In genomic region chr4:99025506-99025905, GRCh38 we compare ENCODE assay signal across 13 cellular contexts. TPM values are rescaled to one million over a fixed set of nuclear protein-coding genes. Genes with fewer than 3 reads are reported as not detected.
A peak's percentile ranks its signal among the peaks of the same experiment; 100 is the strongest.
DNase-seq lines count a peak whose midpoint lies in the region; ATAC-seq and TF ChIP-seq lines count a peak whose summit lies in the region.
"Had no signal": no experiment of that assay in that cellular context is flagged by ENCODE, and none has a peak within 500 bp of the region (broad histone marks: within the 10 kb centered on the region; RNA-seq: fewer than 3 reads in every experiment).

No MANE protein-coding gene starts in this region.

- no peaks in the 10 kb centered on the region for H3K27me3 Mint-ChIP-seq in GM23338 (ENCODE audit: insufficient read depth, low read depth, poor library complexity)
- H3K27me3 Mint-ChIP-seq in activated CD4-positive, alpha-beta T cell treated with anti-CD3 and anti-CD28 coated beads, Interleukin-2, amount 10 ng/mL, durations not matched to agents 7 days and 5 days = no peaks in the 10 kb centered on the region

- POLR2A ChIA-PET in activated CD4-positive, alpha-beta T cell treated with anti-CD3 and anti-CD28 coated beads, Interleukin-2, amount 10 ng/mL, durations not matched to agents 7 days and 5 days (lab: Charles Lee) = no interaction called here

- H3K9me3 ChIP-seq in left ventricle myocardium inferior (replicated peaks) = peaks cover 15% of the 10 kb centered on the region
- no peaks in the 10 kb centered on the region for H3K9me3 ChIP-seq in hepatocyte (ENCODE audit: low read depth)
- no peaks in the 10 kb centered on the region for H3K9me3 ChIP-seq in smooth muscle cell (replicated peaks; ENCODE audit: low read depth)

- H3K27me3 ChIP-seq in left ventricle myocardium inferior (ENCODE audit: low read depth) = no peaks in the 10 kb centered on the region
- no peaks in the 10 kb centered on the region for H3K27me3 ChIP-seq in GM23338 (ENCODE audit: insufficient read depth)
- H3K27me3 ChIP-seq in hepatocyte = no peaks in the 10 kb centered on the region
- no peaks in the 10 kb centered on the region for H3K27me3 ChIP-seq in smooth muscle cell (ENCODE audit: low read depth)

- H3K9me3 Mint-ChIP-seq in GM23338 = peaks cover 23% of the 10 kb centered on the region
- H3K9me3 Mint-ChIP-seq in activated CD4-positive, alpha-beta T cell treated with anti-CD3 and anti-CD28 coated beads, Interleukin-2, amount 10 ng/mL, durations not matched to agents 7 days and 5 days = peaks cover 14% of the 10 kb centered on the region

- peak overlapping the region; percentile 68 for H3K27ac ChIP-seq in left ventricle myocardium inferior (replicated peaks)
- H3K27ac ChIP-seq in GM23338 (ENCODE audit: low read depth) = no peak overlapping the region
- H3K27ac ChIP-seq in hepatocyte = peak overlapping the region; percentile 87
- H3K27ac ChIP-seq in smooth muscle cell (ENCODE audit: low read depth) = peak overlapping the region; percentile 45

- H3K4me3 ChIP-seq in left ventricle myocardium inferior (no peak overlapping the region), GM23338 (no peak overlapping the region), hepatocyte (no peak overlapping the region), smooth muscle cell (no peak overlapping the region)

- H3F3A ChIP-seq in GM23338 (replicated peaks; ENCODE audit: low read depth) = no peaks in the 10 kb centered on the region
- no peaks in the 10 kb centered on the region for H3F3A ChIP-seq in smooth muscle cell (ENCODE audit: low read depth)

- H4K20me1 ChIP-seq in GM23338 (replicated peaks; ENCODE audit: insufficient read depth) = peaks cover 37% of the 10 kb centered on the region
- no peaks in the 10 kb centered on the region for H4K20me1 ChIP-seq in hepatocyte (ENCODE audit: insufficient read depth, poor library complexity, severe bottlenecking)
- H4K20me1 ChIP-seq in smooth muscle cell (ENCODE audit: low read depth) = peaks cover 27% of the 10 kb centered on the region

- H3K27ac Mint-ChIP-seq in GM23338 = peak overlapping the region; percentile 51; the same call in 1 of the 2 replicates
- no peak overlapping the region for H3K27ac Mint-ChIP-seq in activated CD4-positive, alpha-beta T cell treated with anti-CD3 and anti-CD28 coated beads, Interleukin-2, amount 10 ng/mL, durations not matched to agents 7 days and 5 days

- DNase-seq in left ventricle myocardium inferior (no peak), cardiac septum (ENCODE audit: low spot score) (no peak), GM23338 (ENCODE audit: low spot score) (no peak), hepatocyte (ENCODE audit: low spot score) (no peak), smooth muscle cell (lab: John Stamatoyannopoulos, UW; ENCODE audit: unreplicated experiment) (no peak), NCI-H1092 (lab: John Stamatoyannopoulos, UW) (no peak), NCI-H2171 (lab: John Stamatoyannopoulos, UW) (no peak)
- DNase-seq in activated CD4-positive, alpha-beta T cell treated with anti-CD3 and anti-CD28 coated beads, Interleukin-2, amount 10 ng/mL, durations not matched to agents 7 days and 5 days = no peak
- DNase-seq: H9, KG1, NCI-H187 treated with DMSO at 0.1 percent for 48 hours, SHP77 treated with DMSO at 0.1 percent for 48 hours had no signal

- ATAC-seq in GM23338 = no peak
- ATAC-seq: Panc1 had no signal

- CTCF ChIA-PET in activated CD4-positive, alpha-beta T cell treated with anti-CD3 and anti-CD28 coated beads, Interleukin-2, amount 10 ng/mL, durations not matched to agents 7 days and 5 days (lab: Charles Lee) = interaction anchor here (1.5 to 2.2 kb wide), 2 partner anchors 18 to 26 kb away, joined by 3 to 9 read pairs; no protein-coding TSS in a partner anchor

- H3K4me2 ChIP-seq in GM23338 (0 out of 2 replicates have a peak overlapping the region, but pooled peaks have one; percentile 21), hepatocyte (no peak overlapping the region), smooth muscle cell (no peak overlapping the region)

- peaks cover 34% of the 10 kb centered on the region for H3K36me3 Mint-ChIP-seq in GM23338 (ENCODE audit: low read depth)
- peaks cover 33% of the 10 kb centered on the region for H3K36me3 Mint-ChIP-seq in activated CD4-positive, alpha-beta T cell treated with anti-CD3 and anti-CD28 coated beads, Interleukin-2, amount 10 ng/mL, durations not matched to agents 7 days and 5 days (ENCODE audit: low read depth)

- peaks cover 66% of the 10 kb centered on the region for H3K4me1 ChIP-seq in left ventricle myocardium inferior
- peaks cover 41% of the 10 kb centered on the region for H3K4me1 ChIP-seq in GM23338 (ENCODE audit: insufficient read depth)
- H3K4me1 ChIP-seq in hepatocyte (ENCODE audit: insufficient read depth) = peaks cover 23% of the 10 kb centered on the region
- H3K4me1 ChIP-seq in smooth muscle cell (ENCODE audit: low read depth) = peaks cover 7% of the 10 kb centered on the region

- no peak overlapping the region for H2AFZ ChIP-seq in GM23338
- H2AFZ ChIP-seq in hepatocyte = no peak overlapping the region
- H2AFZ ChIP-seq in smooth muscle cell (ENCODE audit: low read depth) = no peak overlapping the region

- intact Hi-C loops in left ventricle myocardium inferior (cut with micrococcal nuclease) = no loop called here
- intact Hi-C loops in cardiac septum (cut with DNase I) = no loop called here

- H3K9me2 ChIP-seq in GM23338 (ENCODE audit: insufficient read depth) (peaks cover 3% of the 10 kb centered on the region; the same call in 1 of the 2 replicates), hepatocyte (replicated peaks; ENCODE audit: insufficient read depth) (no peaks in the 10 kb centered on the region)

- TF ChIP-seq CTCF in left ventricle myocardium inferior (IDR thresholded peaks at IDR 0.05; ENCODE audit: borderline replicate concordance) (no peak), GM23338 (conservative IDR thresholded peaks at IDR 0.05; ENCODE audit: low read depth in 2 of 2) (no peak), hepatocyte (IDR thresholded peaks at IDR 0.05; ENCODE audit: poor library complexity) (no peak), smooth muscle cell (IDR thresholded peaks at IDR 0.05; ENCODE audit: borderline replicate concordance, insufficient read depth, poor library complexity, severe bottlenecking) (no peak)

- no peak overlapping the region for H3K4me3 Mint-ChIP-seq in GM23338
- H3K4me3 Mint-ChIP-seq in activated CD4-positive, alpha-beta T cell treated with anti-CD3 and anti-CD28 coated beads, Interleukin-2, amount 10 ng/mL, durations not matched to agents 7 days and 5 days = no peak overlapping the region
- H3K4me3 Mint-ChIP-seq: H9 had no signal

- 52% methylated on average over 1 of the region's 1 CpG for WGBS in hepatocyte (ENCODE audit: low lambda C conversion rate, missing lambda C conversion rate)
- 73% methylated on average over 1 of the region's 1 CpG for WGBS in smooth muscle cell (ENCODE audit: low lambda C conversion rate)

- no peak overlapping the region for H3K9ac ChIP-seq in smooth muscle cell (ENCODE audit: low read depth)

- H3K79me2 ChIP-seq in GM23338 (replicated peaks; ENCODE audit: insufficient read depth) (peaks cover 100% of the 10 kb centered on the region), hepatocyte (peaks cover 87% of the 10 kb centered on the region), smooth muscle cell (ENCODE audit: low read depth) (peaks cover 93% of the 10 kb centered on the region)

- peaks cover 57% of the 10 kb centered on the region for H3K4me1 Mint-ChIP-seq in GM23338
- H3K4me1 Mint-ChIP-seq in activated CD4-positive, alpha-beta T cell treated with anti-CD3 and anti-CD28 coated beads, Interleukin-2, amount 10 ng/mL, durations not matched to agents 7 days and 5 days = peaks cover 26% of the 10 kb centered on the region

- H3K36me3 ChIP-seq in left ventricle myocardium inferior (peaks cover 11% of the 10 kb centered on the region), GM23338 (ENCODE audit: insufficient read depth) (0 out of 2 replicates have a peak, but pooled peaks cover 11% of the 10 kb centered on the region), hepatocyte (replicated peaks; ENCODE audit: insufficient read depth, low read depth) (no peaks in the 10 kb centered on the region), smooth muscle cell (ENCODE audit: low read depth) (no peaks in the 10 kb centered on the region)

TF ChIP-seq in GM23338, 12 proteins besides CTCF, POLR2A, EP300 and RAD21 (continues in another document):
- TF ChIP-seq, protein P1, sequence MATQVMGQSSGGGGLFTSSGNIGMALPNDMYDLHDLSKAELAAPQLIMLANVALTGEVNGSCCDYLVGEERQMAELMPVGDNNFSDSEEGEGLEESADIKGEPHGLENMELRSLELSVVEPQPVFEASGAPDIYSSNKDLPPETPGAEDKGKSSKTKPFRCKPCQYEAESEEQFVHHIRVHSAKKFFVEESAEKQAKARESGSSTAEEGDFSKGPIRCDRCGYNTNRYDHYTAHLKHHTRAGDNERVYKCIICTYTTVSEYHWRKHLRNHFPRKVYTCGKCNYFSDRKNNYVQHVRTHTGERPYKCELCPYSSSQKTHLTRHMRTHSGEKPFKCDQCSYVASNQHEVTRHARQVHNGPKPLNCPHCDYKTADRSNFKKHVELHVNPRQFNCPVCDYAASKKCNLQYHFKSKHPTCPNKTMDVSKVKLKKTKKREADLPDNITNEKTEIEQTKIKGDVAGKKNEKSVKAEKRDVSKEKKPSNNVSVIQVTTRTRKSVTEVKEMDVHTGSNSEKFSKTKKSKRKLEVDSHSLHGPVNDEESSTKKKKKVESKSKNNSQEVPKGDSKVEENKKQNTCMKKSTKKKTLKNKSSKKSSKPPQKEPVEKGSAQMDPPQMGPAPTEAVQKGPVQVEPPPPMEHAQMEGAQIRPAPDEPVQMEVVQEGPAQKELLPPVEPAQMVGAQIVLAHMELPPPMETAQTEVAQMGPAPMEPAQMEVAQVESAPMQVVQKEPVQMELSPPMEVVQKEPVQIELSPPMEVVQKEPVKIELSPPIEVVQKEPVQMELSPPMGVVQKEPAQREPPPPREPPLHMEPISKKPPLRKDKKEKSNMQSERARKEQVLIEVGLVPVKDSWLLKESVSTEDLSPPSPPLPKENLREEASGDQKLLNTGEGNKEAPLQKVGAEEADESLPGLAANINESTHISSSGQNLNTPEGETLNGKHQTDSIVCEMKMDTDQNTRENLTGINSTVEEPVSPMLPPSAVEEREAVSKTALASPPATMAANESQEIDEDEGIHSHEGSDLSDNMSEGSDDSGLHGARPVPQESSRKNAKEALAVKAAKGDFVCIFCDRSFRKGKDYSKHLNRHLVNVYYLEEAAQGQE (IDR thresholded peaks at IDR 0.05; ENCODE audit: unreplicated experiment) = no peak
- no peak for TF ChIP-seq POLR2AphosphoS5 (IDR thresholded peaks at IDR 0.05; ENCODE audit: low read depth)
- TF ChIP-seq EZH2 (IDR thresholded peaks at IDR 0.05; ENCODE audit: low read depth, unreplicated experiment) = no peak
- no peak for TF ChIP-seq ZNF331 (CRISPR knock-in tag; IDR thresholded peaks at IDR 0.05; ENCODE audit: low read depth)

RNA-seq across cellular contexts. Expression of gene METAP1, which starts 30.0 kb away (rescaled TPM):
- 50.8 TPM for total RNA-seq in left ventricle myocardium inferior
- total RNA-seq in cardiac septum = 56.2 TPM
- 94.5 and 122 TPM in 2 replicates for total RNA-seq in GM23338 (2014; rRNA removed; shearing (Covaris generic))
- polyA plus RNA-seq in GM23338 (2016; fragmentation: Nextera tagmentation; extraction: Ambion mirVana) = 58.7 and 64.1 TPM in 2 replicates
- 49.6 and 50.8 TPM in 2 replicates for total RNA-seq in hepatocyte
- 19.0 and 26.3 TPM in 2 replicates for polyA plus RNA-seq in hepatocyte
- total RNA-seq in smooth muscle cell = 57.9 and 73.3 TPM in 2 replicates
- polyA plus RNA-seq in smooth muscle cell = 19.1 and 33.0 TPM in 2 replicates
- total RNA-seq in activated CD4-positive, alpha-beta T cell treated with anti-CD3 and anti-CD28 coated beads, Interleukin-2, amount 10 ng/mL, durations not matched to agents 7 days and 5 days = 10 to 100 TPM; 49.2 to 59.7 TPM
